Comparison of ENCODE assay signal across 20 cellular contexts in genomic region chr3:39234705-39235104, GRCh38. TPM values are rescaled to one million over a fixed set of nuclear protein-coding genes. Genes with fewer than 3 reads are reported as not detected.
DNase-seq lines count a peak whose midpoint lies in the region; ATAC-seq, FAIRE-seq and TF ChIP-seq lines count a peak whose summit lies in the region.
"Had no signal": no experiment of that assay in that cellular context is flagged by ENCODE, and none has a peak within 500 bp of the region (broad histone marks: within the 10 kb centered on the region; RNA-seq: fewer than 3 reads in every experiment).

No MANE protein-coding gene starts in this region.

- H3K4me2 ChIP-seq in GM12878 (ENCODE audit: control insufficient read depth, insufficient read depth), result no peak overlapping the region

- no peak overlapping the region for H2AFZ ChIP-seq in GM12878 (ENCODE audit: control insufficient read depth, low read depth, low read length)

- no peaks in the 10 kb centered on the region for H3K27me3 ChIP-seq in cardiac muscle cell
- peaks cover 3 to 16% of the 10 kb centered on the region in 2 experiments for H3K27me3 ChIP-seq in GM12878 (replicated peaks in 1 of 2; ENCODE audit: control insufficient read depth in 2 of 2, insufficient read depth in 2 of 2, low read length in 1 of 2)
- H3K27me3 ChIP-seq: sigmoid colon, uterus had no signal

- SMC1A ChIA-PET in GM12878 (lab: Charles Lee; ENCODE audit: uncharacterized antibody, unreplicated experiment), result interaction anchor here (0.9 to 1.2 kb wide), 3 partner anchors 11 to 52 kb away, joined by 3 to 4 read pairs (median 3); no protein-coding TSS in a partner anchor

- CTCF ChIA-PET in GM12878 (lab: Yijun Ruan, JAX), result interaction anchor here (1.1 to 3.7 kb wide), 2 partner anchors 53 to 190 kb away, joined by 3 to 19 read pairs; no protein-coding TSS in a partner anchor

- no peak for DNase-seq in cardiac muscle cell (ENCODE audit: low read depth in 1 of 2, low spot score in 1 of 2)
- no peak for DNase-seq in left ventricle myocardium superior
- DNase-seq in T-helper 17 cell, result no peak
- no peak for DNase-seq in GM12878 (ENCODE audit: low read depth, low spot score)
- DNase-seq in pons (ENCODE audit: low spot score), result peak; percentile 22
- DNase-seq in coronary artery (ENCODE audit: low spot score), result no peak
- no peak for DNase-seq in DMS114 treated with DMSO at 0.1 percent for 48 hours (lab: John Stamatoyannopoulos, UW; ENCODE audit: unreplicated experiment)
- no peak for DNase-seq in kidney glomerular epithelial cell (lab: John Stamatoyannopoulos, UW)
- DNase-seq: mesenchymal stem cell, NCI-H2081 treated with DMSO at 0.1 percent for 48 hours, NCI-H748 treated with DMSO at 0.1 percent for 48 hours, sigmoid colon, SW 1271, uterus had no signal

- no peak for TF ChIP-seq POLR2A in GM12878 (IDR thresholded peaks at IDR 0.05; ENCODE audit: low read depth, low read length)

- H3K27me3 Mint-ChIP-seq in T-helper 17 cell, result peaks cover 22% of the 10 kb centered on the region

- FAIRE-seq in GM12878 (lab: Jason Lieb, UNC), result no peak
- FAIRE-seq: endothelial cell of umbilical vein, GM18507, H54, HepG2 had no signal

- TF ChIP-seq CTCF in cardiac muscle cell (IDR thresholded peaks at IDR 0.05; ENCODE audit: low read depth, low read length), result no peak
- no peak for TF ChIP-seq CTCF in GM12878 (IDR thresholded peaks at IDR 0.05 in 2 of 3, conservative IDR thresholded peaks at IDR 0.05 in 1 of 3; ENCODE audit: control insufficient read depth in 2 of 3, extremely low read depth in 1 of 3, insufficient read depth in 1 of 3, low read depth in 3 of 3, low read length in 3 of 3)
- no peak for TF ChIP-seq CTCF in coronary artery (IDR thresholded peaks at IDR 0.05)

- H3K9me3 ChIP-seq in cardiac muscle cell (ENCODE audit: low read depth) (no peaks in the 10 kb centered on the region), T-helper 17 cell (ENCODE audit: control insufficient read depth, low read length, poor library complexity, severe bottlenecking) (no peaks in the 10 kb centered on the region), GM12878 (replicated peaks; ENCODE audit: control insufficient read depth, insufficient read depth, low read length) (no peaks in the 10 kb centered on the region)
- H3K9me3 ChIP-seq: sigmoid colon, uterus had no signal

- no peaks in the 10 kb centered on the region for H4K20me1 ChIP-seq in GM12878 (ENCODE audit: control insufficient read depth, insufficient read depth)

- TF ChIP-seq EP300 in GM12878 (IDR thresholded peaks at IDR 0.05; ENCODE audit: borderline replicate concordance in 1 of 2, control insufficient read depth in 1 of 2, low read depth in 2 of 2, low read length in 2 of 2), result no peak

- H3K36me3 ChIP-seq in cardiac muscle cell (no peaks in the 10 kb centered on the region), GM12878 (ENCODE audit: control insufficient read depth in 2 of 2, insufficient read depth in 2 of 2, low read length in 1 of 2) (no peaks in the 10 kb centered on the region)
- H3K36me3 ChIP-seq: sigmoid colon, uterus had no signal

- no peak for TF ChIP-seq RAD21 in GM12878 (IDR thresholded peaks at IDR 0.05; ENCODE audit: insufficient read depth, low read depth, low read length)

- in situ Hi-C loops in GM12878 (cut with MboI), result no loop called here

- peaks cover 44% of the 10 kb centered on the region for H3K4me1 ChIP-seq in cardiac muscle cell (ENCODE audit: low read depth)
- no peaks in the 10 kb centered on the region for H3K4me1 ChIP-seq in GM12878 (ENCODE audit: control insufficient read depth, insufficient read depth, low read length)
- H3K4me1 ChIP-seq: sigmoid colon, uterus had no signal

- no peaks in the 10 kb centered on the region for H3K79me2 ChIP-seq in GM12878 (ENCODE audit: control insufficient read depth, insufficient read depth, low read length)

- POLR2A ChIA-PET in GM12878 (lab: Charles Lee), result interaction anchor here (0.8 kb wide), 1 partner anchor 9 kb away, joined by 3 read pairs; no protein-coding TSS in a partner anchor

- RAD21 ChIA-PET in GM12878 (lab: Charles Lee; ENCODE audit: unreplicated experiment), result interaction anchor here (0.6 to 0.7 kb wide), 2 partner anchors 15 to 20 kb away, joined by 3 read pairs; no protein-coding TSS in a partner anchor

- no TSS peak for BruUV-seq in GM12878 (replicated peaks; lab: Mats Ljungman, UMichigan)

- peaks cover 3% of the 10 kb centered on the region for H3K36me3 Mint-ChIP-seq in T-helper 17 cell (ENCODE audit: low read depth)

- H3K27ac ChIP-seq in cardiac muscle cell, result peak overlapping the region; percentile 35
- no peak overlapping the region for H3K27ac ChIP-seq in GM12878 (ENCODE audit: control insufficient read depth, insufficient read depth)
- no peak overlapping the region for H3K27ac ChIP-seq in coronary artery
- H3K27ac ChIP-seq: sigmoid colon, uterus had no signal

- no peak overlapping the region for H3K9ac ChIP-seq in GM12878 (ENCODE audit: control insufficient read depth, insufficient read depth, low read length)

- H3K27ac Mint-ChIP-seq in T-helper 17 cell, result peak overlapping the region; percentile 77

- intact Hi-C loops in left ventricle myocardium superior (cut with micrococcal nuclease) (no loop called here), GM12878 (cut with micrococcal nuclease; ENCODE audit: unreplicated experiment) (no loop called here)

- H3K4me3 ChIP-seq in cardiac muscle cell (no peak overlapping the region), GM12878 (no peak overlapping the region), coronary artery (no peak overlapping the region)
- H3K4me3 ChIP-seq: sigmoid colon, uterus had no signal

- peak overlapping the region; percentile 84 for H3K4me3 Mint-ChIP-seq in T-helper 17 cell

- H3K4me1 Mint-ChIP-seq in T-helper 17 cell, result peaks cover 20% of the 10 kb centered on the region

- 3% methylated on average over 2 of the region's 2 CpGs for WGBS in GM12878 (ENCODE audit: insufficient coverage, insufficient replicate concordance, low lambda C conversion rate, missing lambda C conversion rate)

- ATAC-seq in left ventricle myocardium superior (no peak), T-helper 17 cell (peak; percentile 76), GM12878 (peak; percentile 27; the same call in 2 of the 3 replicates)
- ATAC-seq: HepG2 had no signal

TF ChIP-seq in GM12878, 131 proteins besides CTCF, POLR2A, EP300 and RAD21 (continues in another document):
- TF ChIP-seq CREB1 (IDR thresholded peaks at IDR 0.05; ENCODE audit: low read depth), result no peak

RNA-seq across cellular contexts. Expression of gene XIRP1, which starts 42.3 kb away (rescaled TPM):
- total RNA-seq in cardiac muscle cell (195 and 315 TPM in 2 replicates), left ventricle myocardium superior (263 TPM), T-helper 17 cell (not detected), GM12878 (2014; rRNA removed) (0.16 and 0.17 TPM in 2 replicates), GM12878 (2014; rRNA removed; fragmentation: Illumina TruSeq; extraction: Trizol) (0.18 and 0.23 TPM in 2 replicates), GM12878 (2021) (0.38 and 0.40 TPM in 2 replicates)
- polyA plus RNA-seq in cardiac muscle cell (136 and 199 TPM in 2 replicates), GM12878 (2011; rRNA removed) (0.01 and 0.03 TPM in 2 replicates), GM12878 (2014; fragmentation: Illumina TruSeq; extraction: Trizol) (0.14 and 0.24 TPM in 2 replicates), GM12878 (2014; fragmentation: Nextera tagmentation; extraction: Ambion mirVana) (under 1 TPM in 1 of 2 experiments, not detected in 1; 0.05 TPM), GM12878 (2014; rRNA removed) (0.08 and 0.27 TPM in 2 replicates), GM12878 (2016; fragmentation: Nextera tagmentation; extraction: Ambion mirVana) (under 1 TPM; 0.04 to 0.05 TPM)
- 0.12 TPM in 1 of 2 replicates, not detected in the other for total RNA-seq in GM12878 (2013; cell fraction: nucleolus; rRNA removed)
- 0.16 TPM for polyA plus RNA-seq in GM12878 (2011; ENCODE audit: low read depth)
- 0.03 and 0.08 TPM in 2 replicates for polyA plus RNA-seq in GM12878 (2011; cell fraction: cytosol; rRNA removed)
- 0.30 and 0.37 TPM in 2 replicates for polyA plus RNA-seq in GM12878 (2011; cell fraction: nucleus; rRNA removed)
- polyA plus RNA-seq in GM12878 (2012), result 0.20 and 0.28 TPM in 2 replicates
- 0.07 and 0.21 TPM in 2 replicates for polyA minus RNA-seq in GM12878 (2011; rRNA and poly(A)+ RNA removed)
- not detected in 2 replicates for polyA minus RNA-seq in GM12878 (2011; cell fraction: cytosol; rRNA and poly(A)+ RNA removed)
- 0.12 and 0.29 TPM in 2 replicates for polyA minus RNA-seq in GM12878 (2011; cell fraction: nucleus; rRNA and poly(A)+ RNA removed)
- total RNA-seq: cerebellum, endothelial cell of umbilical vein, glomerular endothelial cell, HepG2 had no signal
- polyA plus RNA-seq: endothelial cell of umbilical vein, HepG2 had no signal

RNA-seq across cellular contexts. Expression of gene CX3CR1, which starts 45.1 kb away (rescaled TPM):
- 0.48 and 0.56 TPM in 2 replicates for total RNA-seq in cardiac muscle cell
- 1.4 and 2.6 TPM in 2 replicates for polyA plus RNA-seq in cardiac muscle cell
- total RNA-seq in left ventricle myocardium superior, result 1.7 TPM
- total RNA-seq in T-helper 17 cell, result 1 to 10 TPM in 1 of 2 donors, under 1 TPM in 1; 0.65 to 3.1 TPM
- not detected in 2 replicates for total RNA-seq in GM12878 (2013; cell fraction: nucleolus; rRNA removed)
- 0.11 and 0.16 TPM in 2 replicates for total RNA-seq in GM12878 (2014; rRNA removed)
- 0.09 and 0.18 TPM in 2 replicates for total RNA-seq in GM12878 (2014; rRNA removed; fragmentation: Illumina TruSeq; extraction: Trizol)
- 0.08 and 0.23 TPM in 2 replicates for total RNA-seq in GM12878 (2021)
- not detected for polyA plus RNA-seq in GM12878 (2011; ENCODE audit: low read depth)
- polyA plus RNA-seq in GM12878 (2011; rRNA removed), result 0.45 and 0.53 TPM in 2 replicates
- 0.35 and 0.48 TPM in 2 replicates for polyA plus RNA-seq in GM12878 (2011; cell fraction: cytosol; rRNA removed)
- 0.28 and 0.31 TPM in 2 replicates for polyA plus RNA-seq in GM12878 (2011; cell fraction: nucleus; rRNA removed)
- polyA plus RNA-seq in GM12878 (2012), result not detected in 2 replicates
- 0.16 and 0.21 TPM in 2 replicates for polyA plus RNA-seq in GM12878 (2014; fragmentation: Illumina TruSeq; extraction: Trizol)
- under 1 TPM; 0.05 to 0.09 TPM for polyA plus RNA-seq in GM12878 (2014; fragmentation: Nextera tagmentation; extraction: Ambion mirVana)
- polyA plus RNA-seq in GM12878 (2014; rRNA removed), result 0.09 and 0.12 TPM in 2 replicates
- polyA plus RNA-seq in GM12878 (2016; fragmentation: Nextera tagmentation; extraction: Ambion mirVana), result under 1 TPM; 0.09 to 0.53 TPM
- polyA minus RNA-seq in GM12878 (2011; rRNA and poly(A)+ RNA removed), result 0.15 and 0.46 TPM in 2 replicates
- polyA minus RNA-seq in GM12878 (2011; cell fraction: cytosol; rRNA and poly(A)+ RNA removed), result not detected in 2 replicates
- 0.10 TPM in 1 of 2 replicates, not detected in the other for polyA minus RNA-seq in GM12878 (2011; cell fraction: nucleus; rRNA and poly(A)+ RNA removed)
- total RNA-seq: endothelial cell of umbilical vein, glomerular endothelial cell, HepG2 had no signal
- polyA plus RNA-seq: endothelial cell of umbilical vein, HepG2 had no signal

Comparison
In these comparisons a context has a peak if more than half of its experiments do, and no peak if none do; other contexts are left out.
1. RNA of gene XIRP1, which starts 42.3 kb away (total RNA-seq): 195 to 315 TPM in cardiac muscle cell and 263 TPM in left ventricle myocardium superior (single experiment); 0.12 to 0.40 TPM in GM12878 and not detected in T-helper 17 cell; every median in the first group is over 100 times any median in the second.